In the genomic region with DNA sequence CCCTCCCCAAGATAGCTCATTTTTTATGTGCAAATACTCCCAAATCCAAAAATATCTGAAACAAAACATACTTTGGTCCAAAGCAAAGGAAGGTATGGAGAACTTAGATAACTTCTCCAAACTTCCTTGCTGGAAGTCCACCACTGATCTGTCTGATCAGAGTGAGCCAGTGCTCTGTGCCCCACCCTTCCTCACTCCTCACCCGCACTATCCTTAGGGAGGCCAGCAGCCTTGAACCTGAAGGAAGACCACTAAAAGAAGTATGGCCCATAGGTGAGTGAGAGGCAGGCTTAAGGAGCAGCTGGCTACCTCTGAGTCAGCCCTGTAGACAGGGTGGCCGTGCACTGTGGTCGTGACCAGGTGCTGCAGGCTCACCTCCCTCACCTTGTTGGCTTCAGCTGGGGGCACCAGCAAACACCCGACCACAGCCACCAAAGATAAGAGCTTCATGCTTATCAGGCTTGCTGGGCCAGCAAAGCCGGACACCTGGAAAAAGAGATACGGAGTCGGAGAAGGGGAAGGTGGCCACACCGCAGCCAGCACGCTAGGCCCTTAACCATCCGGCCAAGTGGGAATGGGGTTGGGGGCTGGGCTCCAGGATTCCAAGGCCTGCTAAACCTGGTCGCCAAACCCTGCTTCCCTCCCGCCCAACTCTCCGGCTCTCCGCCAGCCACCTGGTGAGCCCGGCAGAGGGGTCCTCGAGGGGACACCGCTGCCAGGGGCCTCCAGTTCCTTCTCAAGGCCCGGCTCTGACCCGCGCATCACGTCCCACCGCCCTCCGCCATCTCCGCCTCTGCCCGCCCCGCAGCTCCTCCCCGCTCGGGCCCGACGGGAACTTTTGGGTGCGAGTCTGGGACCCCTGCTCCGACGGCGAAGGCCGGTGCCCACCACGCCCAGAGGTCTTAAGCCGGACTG, we compare ENCODE assay signal across 9 cellular contexts. TPM values are rescaled to one million over a fixed set of nuclear protein-coding genes. Genes with fewer than 3 reads are reported as not detected.
DNase-seq lines count a peak whose midpoint lies in the region; ATAC-seq and TF ChIP-seq lines count a peak whose summit lies in the region.
"Had no signal": no experiment of that assay in that cellular context is flagged by ENCODE, and none has a peak within 500 bp of the region (broad histone marks: within the 10 kb centered on the region; RNA-seq: fewer than 3 reads in every experiment).

No MANE protein-coding gene starts in this region.

- H3K9me3 Mint-ChIP-seq in neural crest cell, result no peaks in the 10 kb centered on the region

- H3K36me3 ChIP-seq in GM06990 (ENCODE audit: control insufficient read depth, insufficient read depth, low read length) (no peaks in the 10 kb centered on the region; the same call in none of the 2 replicates), SJSA1 (peaks cover 43% of the 10 kb centered on the region)

- H3K4me3 ChIP-seq in GM06990 (replicated peaks; ENCODE audit: low read depth, low read length), result peak overlapping the region; percentile 83
- H3K4me3 ChIP-seq in SJSA1, result peak overlapping the region; percentile 66
- peak overlapping the region; percentile 77 for H3K4me3 ChIP-seq in epithelial cell of esophagus (ENCODE audit: low read length)

- H3K27ac Mint-ChIP-seq in neural crest cell (ENCODE audit: unreplicated experiment), result peak overlapping the region; percentile 99

- ATAC-seq in GM19397 (IDR thresholded peaks at IDR 0.05; ENCODE audit: unreplicated experiment), result peak; percentile 67
- ATAC-seq in HG03378 (IDR thresholded peaks at IDR 0.05; ENCODE audit: unreplicated experiment), result peak; percentile 36

- peak overlapping the region; percentile 35; the same call in 1 of the 2 replicates for H3K27ac ChIP-seq in SJSA1
- H3K27ac ChIP-seq: epithelial cell of prostate had no signal

- H3K27me3 ChIP-seq in GM06990 (replicated peaks; ENCODE audit: control insufficient read depth, insufficient read depth, low read length), result no peaks in the 10 kb centered on the region
- H3K27me3 ChIP-seq in SJSA1 (replicated peaks), result no peaks in the 10 kb centered on the region

- H3K9me3 ChIP-seq in SJSA1 (replicated peaks), result no peaks in the 10 kb centered on the region

- TF ChIP-seq CTCF in GM06990 (IDR thresholded peaks at IDR 0.05; ENCODE audit: insufficient read depth, low read length, poor library complexity, severe bottlenecking) (no peak), epithelial cell of esophagus (IDR thresholded peaks at IDR 0.05; ENCODE audit: insufficient read depth, low read depth, low read length, missing control alignments) (no peak), neural crest cell (conservative IDR thresholded peaks at IDR 0.05) (no peak)

- no peaks in the 10 kb centered on the region for H3K27me3 Mint-ChIP-seq in neural crest cell (ENCODE audit: low read depth)

- DNase-seq in GM06990 (ENCODE audit: extremely low read depth, insufficient read length), result no peak
- DNase-seq in SJSA1 (ENCODE audit: low read depth in 1 of 2, low spot score in 2 of 2), result peak in 1 of 2 experiments; percentile 57
- no peak for DNase-seq in epithelial cell of esophagus (ENCODE audit: low read depth)
- no peak for DNase-seq in neural crest cell (ENCODE audit: low read depth, low spot score)
- no peak for DNase-seq in dermis blood vessel endothelial cell
- DNase-seq in glomerular visceral epithelial cell (ENCODE audit: extremely low spot score), result no peak

- no peaks in the 10 kb centered on the region for H3K36me3 Mint-ChIP-seq in neural crest cell (ENCODE audit: low read depth)

- peak overlapping the region; percentile 96 for H3K4me3 Mint-ChIP-seq in neural crest cell

- peaks cover 13% of the 10 kb centered on the region for H3K4me1 ChIP-seq in SJSA1 (replicated peaks)

- peaks cover 20% of the 10 kb centered on the region for H3K4me1 Mint-ChIP-seq in neural crest cell

RNA-seq across cellular contexts. Expression of a gene that starts 0.5 kb away (rescaled TPM):
- total RNA-seq in SJSA1 (2014; rRNA removed; shearing (Covaris generic)), result 84.3 and 110 TPM in 2 replicates
- 78.1 and 89.4 TPM in 2 replicates for total RNA-seq in neural crest cell
- total RNA-seq in dermis blood vessel endothelial cell, result 47.3 and 62.3 TPM in 2 replicates

RNA-seq across cellular contexts. Expression of a gene that starts 26.7 kb away (rescaled TPM):
- not detected in 2 replicates for total RNA-seq in SJSA1 (2014; rRNA removed; shearing (Covaris generic))
- total RNA-seq in neural crest cell (not detected in 2 replicates), dermis blood vessel endothelial cell (not detected in 2 replicates)

RNA-seq across cellular contexts. Expression of a gene that starts 36.9 kb away (rescaled TPM):
- total RNA-seq in SJSA1 (2014; rRNA removed; shearing (Covaris generic)), result 0.03 TPM in 1 of 2 replicates, not detected in the other
- not detected in 2 replicates for total RNA-seq in neural crest cell
- under 0.01 and 0.05 TPM in 2 replicates for total RNA-seq in dermis blood vessel endothelial cell

RNA-seq across cellular contexts. Expression of a gene that starts 41.5 kb away (rescaled TPM):
- not detected in 2 replicates for total RNA-seq in SJSA1 (2014; rRNA removed; shearing (Covaris generic))
- total RNA-seq in neural crest cell, result 0.07 TPM in 2 replicates
- total RNA-seq in dermis blood vessel endothelial cell, result not detected in 2 replicates
